Comparison of ENCODE assay signal across 28 cellular contexts in genomic region chr9:79537838-79538237, GRCh38.
"Had no signal": no experiment of that assay in that cellular context is flagged by ENCODE, and none has a peak within 500 bp of the region (broad histone marks: within the 10 kb centered on the region; RNA-seq: fewer than 3 reads in every experiment).

No MANE protein-coding gene starts in this region.

- H3K9me3 ChIP-seq: colonic mucosa, gastrocnemius medialis had no signal

- H3K27ac ChIP-seq: colonic mucosa, coronary artery, dorsolateral prefrontal cortex, epithelial cell of prostate, esophagus muscularis mucosa, esophagus squamous epithelium, foreskin keratinocyte, gastrocnemius medialis, gastroesophageal sphincter, heart left ventricle, heart right ventricle, hepatocyte had no signal

- DNase-seq: colonic mucosa; cortex of kidney; dermis blood vessel endothelial cell; dorsolateral prefrontal cortex; effector CD4-positive, alpha-beta T cell; effector CD8-positive, alpha-beta T cell; effector memory CD4-positive, alpha-beta T cell; effector memory CD8-positive, alpha-beta T cell; endodermal cell; erythroblast; esophagus squamous epithelium; foreskin fibroblast; foreskin keratinocyte; foreskin melanocyte; gastrocnemius medialis; glutamatergic neuron; head of caudate nucleus; heart left ventricle; heart right ventricle had no signal

- H3K36me3 ChIP-seq: colonic mucosa, esophagus muscularis mucosa, esophagus squamous epithelium, gastrocnemius medialis, gastroesophageal sphincter, heart left ventricle, heart right ventricle had no signal

- H3K4me3 ChIP-seq: colonic mucosa, coronary artery, dorsolateral prefrontal cortex, esophagus muscularis mucosa, esophagus squamous epithelium, gastrocnemius medialis, gastroesophageal sphincter, heart left ventricle, heart right ventricle, hepatocyte had no signal

- H3K4me1 ChIP-seq: colonic mucosa, esophagus muscularis mucosa, esophagus squamous epithelium, foreskin keratinocyte, gastrocnemius medialis, gastroesophageal sphincter, heart left ventricle, heart right ventricle had no signal

- FAIRE-seq: colon, endometrium, endothelial cell of umbilical vein had no signal

- ATAC-seq: effector memory CD8-positive, alpha-beta T cell; esophagus mucosa; foreskin keratinocyte; gastrocnemius medialis; gastroesophageal sphincter; heart left ventricle; heart right ventricle had no signal
